ENCODE assay signal across 1 cellular context in genomic region chr12:72268386-72268785, GRCh38.
TF ChIP-seq lines count a peak whose summit lies in the region.

No MANE protein-coding gene starts in this region.

TF ChIP-seq in SK-N-SH, 30 proteins besides CTCF, POLR2A, EP300 and RAD21 (continued from another document):
- TF ChIP-seq, protein P1, sequence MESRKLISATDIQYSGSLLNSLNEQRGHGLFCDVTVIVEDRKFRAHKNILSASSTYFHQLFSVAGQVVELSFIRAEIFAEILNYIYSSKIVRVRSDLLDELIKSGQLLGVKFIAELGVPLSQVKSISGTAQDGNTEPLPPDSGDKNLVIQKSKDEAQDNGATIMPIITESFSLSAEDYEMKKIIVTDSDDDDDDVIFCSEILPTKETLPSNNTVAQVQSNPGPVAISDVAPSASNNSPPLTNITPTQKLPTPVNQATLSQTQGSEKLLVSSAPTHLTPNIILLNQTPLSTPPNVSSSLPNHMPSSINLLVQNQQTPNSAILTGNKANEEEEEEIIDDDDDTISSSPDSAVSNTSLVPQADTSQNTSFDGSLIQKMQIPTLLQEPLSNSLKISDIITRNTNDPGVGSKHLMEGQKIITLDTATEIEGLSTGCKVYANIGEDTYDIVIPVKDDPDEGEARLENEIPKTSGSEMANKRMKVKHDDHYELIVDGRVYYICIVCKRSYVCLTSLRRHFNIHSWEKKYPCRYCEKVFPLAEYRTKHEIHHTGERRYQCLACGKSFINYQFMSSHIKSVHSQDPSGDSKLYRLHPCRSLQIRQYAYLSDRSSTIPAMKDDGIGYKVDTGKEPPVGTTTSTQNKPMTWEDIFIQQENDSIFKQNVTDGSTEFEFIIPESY (IDR thresholded peaks at IDR 0.05; ENCODE audit: borderline replicate concordance, low read depth), result no peak
- no peak for TF ChIP-seq FOSL2 (IDR thresholded peaks at IDR 0.05; ENCODE audit: borderline replicate concordance, low read depth)
- no peak for TF ChIP-seq CHD2 (IDR thresholded peaks at IDR 0.05; ENCODE audit: low read length, partially characterized antibody)
- no peak for TF ChIP-seq ELF1 (IDR thresholded peaks at IDR 0.05)
- TF ChIP-seq JUND (IDR thresholded peaks at IDR 0.05), result no peak
- TF ChIP-seq IRF3 (IDR thresholded peaks at IDR 0.05; ENCODE audit: low read depth, low read length), result no peak
